ENCODE assay signal across 24 cellular contexts in genomic region chr3:184738519-184738890, GRCh38. TPM values are rescaled to one million over a fixed set of nuclear protein-coding genes. Genes with fewer than 3 reads are reported as not detected.
DNase-seq lines count a peak whose midpoint lies in the region; ATAC-seq lines count a peak whose summit lies in the region.
"Had no signal": no experiment of that assay in that cellular context is flagged by ENCODE, and none has a peak within 500 bp of the region (broad histone marks: within the 10 kb centered on the region; RNA-seq: fewer than 3 reads in every experiment).

No MANE protein-coding gene starts in this region.

- no peak overlapping the region for H4K8ac ChIP-seq in neuronal stem cell (ENCODE audit: low read depth, low read length)

- H3K9ac ChIP-seq in GM23248 (no peak overlapping the region), SK-N-MC (ENCODE audit: insufficient read length) (peak overlapping the region; percentile 11), neuronal stem cell (ENCODE audit: low read depth, low read length, poor library complexity) (no peak overlapping the region)

- H4K20me1 ChIP-seq in GM23248 (ENCODE audit: insufficient read depth), result no peaks in the 10 kb centered on the region

- H3K9me2 ChIP-seq in GM23248 (ENCODE audit: insufficient read depth), result no peaks in the 10 kb centered on the region

- H2BK12ac ChIP-seq in neuronal stem cell (ENCODE audit: low read length), result no peak overlapping the region

- H2AFZ ChIP-seq in GM23248 (no peak overlapping the region), neuronal stem cell (ENCODE audit: low read length) (peak overlapping the region; percentile 45)

- 69 to 71% methylated on average over 8 of the region's 8 CpGs for WGBS in GM23248 (ENCODE audit: low coverage in 1 of 2, low lambda C conversion rate in 2 of 2, missing lambda C conversion rate in 2 of 2), 2 experiments
- WGBS in neuronal stem cell (ENCODE audit: extremely low coverage in 2 of 2, insufficient read length in 2 of 2, insufficient replicate concordance in 1 of 2), 2 donors, result no CpG with 5 or more reads among the region's 8 CpGs

- H3K4me2 ChIP-seq in GM23248 (ENCODE audit: unreplicated experiment), result peak overlapping the region; percentile 72
- H3K4me2 ChIP-seq in neuronal stem cell (ENCODE audit: insufficient read depth, low read length, poor library complexity, severe bottlenecking), result no peak overlapping the region

- DNase-seq in GM23248 (no peak), SK-N-MC (ENCODE audit: low read depth, low spot score) (no peak), epithelial cell of prostate (ENCODE audit: low read depth, low spot score) (no peak), neuronal stem cell (ENCODE audit: low spot score) (no peak), OCI-M2 (lab: John Stamatoyannopoulos, UW; ENCODE audit: unreplicated experiment) (no peak), NAMALWA (ENCODE audit: low spot score) (no peak)
- DNase-seq in stimulated activated CD4-positive, alpha-beta T cell treated with anti-CD3 and anti-CD28 coated beads, Interleukin-2, amount 100 ng/mL, for 48 hours, result no peak
- DNase-seq: activated gamma-delta T cell; activated naive CD8-positive, alpha-beta T cell treated with anti-CD3 and anti-CD28 coated beads, Interleukin-2, amount 50 U/mL, for 24 hours; AML-193; CD4-positive, alpha-beta memory T cell; kidney glomerular epithelial cell; NCI-H1092 treated with DMSO at 0.1 percent for 48 hours; NCI-H187 treated with DMSO at 0.1 percent for 48 hours; NCI-H524 treated with DMSO at 0.1 percent for 48 hours; stimulated activated CD4-positive, alpha-beta T cell treated with anti-CD3 and anti-CD28 coated beads, Interleukin-15, amount 100 ng/mL, for 24 hours; stimulated activated naive CD8-positive, alpha-beta T cell treated with anti-CD3 and anti-CD28 coated beads, Interleukin-15, Interleukin-2, amounts not matched to agents 100 U/mL and 50 U/mL, for 24 hours; T-helper 17 cell; thyroid gland had no signal

- no peak overlapping the region for H2BK15ac ChIP-seq in neuronal stem cell (ENCODE audit: low read length)

- no peak overlapping the region for H2BK120ac ChIP-seq in neuronal stem cell (ENCODE audit: low read depth, low read length)

- H3K4ac ChIP-seq in neuronal stem cell (ENCODE audit: low read length), result no peak overlapping the region

- H3K4me1 ChIP-seq in GM23248 (ENCODE audit: insufficient read depth) (peaks cover 26% of the 10 kb centered on the region), neuronal stem cell (ENCODE audit: control insufficient read depth in 2 of 2, insufficient read depth in 1 of 2, low read depth in 1 of 2, low read length in 2 of 2) (peaks cover 4 to 16% of the 10 kb centered on the region in 2 donors)
- H3K4me1 ChIP-seq: right lobe of liver, thyroid gland had no signal

- no peak overlapping the region for H3K18ac ChIP-seq in neuronal stem cell (ENCODE audit: low read length)

- no peak overlapping the region for H3K23ac ChIP-seq in neuronal stem cell (ENCODE audit: low read depth, low read length, poor library complexity)

- H4K91ac ChIP-seq in neuronal stem cell (ENCODE audit: low read depth, low read length, poor library complexity), result no peak overlapping the region

- H2BK5ac ChIP-seq in neuronal stem cell (ENCODE audit: low read length), result no peak overlapping the region

- H3K4me3 ChIP-seq in GM23248, result 0 out of 2 replicates have a peak overlapping the region, but pooled peaks have one; percentile 28
- H3K4me3 ChIP-seq in SK-N-MC, result peak overlapping the region; percentile 40
- no peak overlapping the region for H3K4me3 ChIP-seq in neuronal stem cell (ENCODE audit: low read length in 2 of 2)
- H3K4me3 ChIP-seq: GM12878, heart left ventricle, lung, right lobe of liver, thyroid gland had no signal

- no peak overlapping the region for H2AK5ac ChIP-seq in neuronal stem cell (ENCODE audit: low read depth, low read length)

- peaks cover 4% of the 10 kb centered on the region; the same call in 1 of the 2 replicates for H3F3A ChIP-seq in GM23248 (ENCODE audit: insufficient read depth)

- H3K27ac ChIP-seq in GM23248, result no peak overlapping the region
- H3K27ac ChIP-seq in SK-N-MC, result peak overlapping the region; percentile 83
- H3K27ac ChIP-seq in epithelial cell of prostate, result peak overlapping the region; percentile 90
- no peak overlapping the region for H3K27ac ChIP-seq in neuronal stem cell (replicated peaks; ENCODE audit: low read length)
- H3K27ac ChIP-seq: heart left ventricle, right lobe of liver, thyroid gland had no signal

- H3K9me3 ChIP-seq in GM23248 (ENCODE audit: low read depth), result no peaks in the 10 kb centered on the region
- H3K9me3 ChIP-seq in SK-N-MC (ENCODE audit: low read depth, low read length), result no peaks in the 10 kb centered on the region
- H3K9me3 ChIP-seq in neuronal stem cell (replicated peaks in 1 of 2; ENCODE audit: control insufficient read depth in 2 of 2, insufficient read depth in 1 of 2, low read depth in 1 of 2, low read length in 2 of 2), result no peaks in the 10 kb centered on the region
- H3K9me3 ChIP-seq: heart left ventricle, right lobe of liver, thyroid gland had no signal

- in situ Hi-C loops in GM23248 (cut with MboI), result no loop called here

- no peaks in the 10 kb centered on the region for H3K79me2 ChIP-seq in GM23248 (ENCODE audit: insufficient read depth)

- no peaks in the 10 kb centered on the region for H3K36me3 ChIP-seq in GM23248 (ENCODE audit: low read depth)
- H3K36me3 ChIP-seq in SK-N-MC (ENCODE audit: insufficient read depth, low read length), result no peaks in the 10 kb centered on the region
- H3K36me3 ChIP-seq in neuronal stem cell (replicated peaks in 1 of 2; ENCODE audit: control insufficient read depth in 2 of 2, insufficient read depth in 2 of 2, low read length in 2 of 2), result no peaks in the 10 kb centered on the region
- H3K36me3 ChIP-seq: heart left ventricle, right lobe of liver, thyroid gland had no signal

- no peak overlapping the region for H3K14ac ChIP-seq in neuronal stem cell (ENCODE audit: low read length)

- H3K27me3 ChIP-seq in GM23248 (replicated peaks; ENCODE audit: insufficient read depth), result no peaks in the 10 kb centered on the region
- peaks cover 0 to 20% (median 0%) of the 10 kb centered on the region in 3 experiments for H3K27me3 ChIP-seq in neuronal stem cell (ENCODE audit: control insufficient read depth in 3 of 3, insufficient read depth in 3 of 3, low read depth in 1 of 3, low read length in 3 of 3)
- H3K27me3 ChIP-seq: heart left ventricle, right lobe of liver, thyroid gland had no signal

- H3K79me1 ChIP-seq in neuronal stem cell (ENCODE audit: low read depth, low read length), result no peaks in the 10 kb centered on the region

- no peak for ATAC-seq in HG03045 (IDR thresholded peaks at IDR 0.05; ENCODE audit: unreplicated experiment)
- ATAC-seq: activated naive CD8-positive, alpha-beta T cell treated with anti-CD3 and anti-CD28 coated beads, Interleukin-2, amount 50 U/mL, for 24 hours; GM12878; stimulated activated naive CD8-positive, alpha-beta T cell treated with anti-CD3 and anti-CD28 coated beads, Interleukin-15, Interleukin-2, amounts not matched to agents 100 U/mL and 50 U/mL, for 24 hours; T-helper 17 cell had no signal

RNA-seq across cellular contexts. Expression of gene MAGEF1, which starts 26.6 kb away (rescaled TPM):
- 25.0 and 38.9 TPM in 2 replicates for total RNA-seq in GM23248 (2014; rRNA removed; shearing (Covaris generic))
- polyA plus RNA-seq in GM23248 (2016; fragmentation: Nextera tagmentation; extraction: Ambion mirVana), result 38.7 and 39.0 TPM in 2 replicates
- 67.9 TPM for polyA plus RNA-seq in neuronal stem cell (2013, experiment 1 of 2)
- 67.5 TPM for polyA plus RNA-seq in neuronal stem cell (2013, experiment 2 of 2)

Comparison
In these comparisons a context has a peak if more than half of its experiments do, and no peak if none do; other contexts are left out.
1. H3K27ac ChIP-seq: peak in SK-N-MC (single experiment) and epithelial cell of prostate (single experiment); none in GM23248 (single experiment) and neuronal stem cell (single experiment).
2. H3K4me3 ChIP-seq: peak in GM23248 (single experiment) and SK-N-MC (single experiment); none in neuronal stem cell (0 of 2).